7 cellular contexts compared by ENCODE assay signal in the genomic region with DNA sequence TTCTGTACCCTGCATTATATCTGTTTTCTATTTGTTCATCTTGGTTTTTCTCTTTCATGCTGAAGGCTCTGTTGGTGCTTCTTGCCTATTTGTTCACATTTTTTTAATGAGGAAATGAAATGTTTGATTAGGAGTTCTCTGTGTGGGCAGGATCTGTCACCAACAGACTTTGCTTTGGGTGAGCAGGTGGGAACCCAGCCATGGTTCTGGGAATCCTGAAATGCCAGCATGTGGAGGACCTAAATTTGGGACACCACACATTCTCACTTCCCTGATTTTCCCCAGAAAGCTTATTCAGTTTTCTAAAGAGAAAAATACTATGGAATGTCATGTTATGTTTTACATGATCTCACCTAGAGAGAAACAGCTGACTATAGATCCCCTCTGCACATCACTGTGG.
"Had no signal": no experiment of that assay in that cellular context is flagged by ENCODE, and none has a peak within 500 bp of the region (broad histone marks: within the 10 kb centered on the region; RNA-seq: fewer than 3 reads in every experiment).

No MANE protein-coding gene starts in this region.

- H3K27ac ChIP-seq: HL-60 had no signal

- H3K4me3 Mint-ChIP-seq: IgD-negative memory B cell had no signal

- H3K9me3 Mint-ChIP-seq: IgD-negative memory B cell had no signal

- DNase-seq: IMR-90, KBM-7, KG1 had no signal

- H3K27ac Mint-ChIP-seq: IgD-negative memory B cell had no signal

- ATAC-seq: HepG2, K562 had no signal
